ENCODE assay signal across 17 cellular contexts in the genomic region with DNA sequence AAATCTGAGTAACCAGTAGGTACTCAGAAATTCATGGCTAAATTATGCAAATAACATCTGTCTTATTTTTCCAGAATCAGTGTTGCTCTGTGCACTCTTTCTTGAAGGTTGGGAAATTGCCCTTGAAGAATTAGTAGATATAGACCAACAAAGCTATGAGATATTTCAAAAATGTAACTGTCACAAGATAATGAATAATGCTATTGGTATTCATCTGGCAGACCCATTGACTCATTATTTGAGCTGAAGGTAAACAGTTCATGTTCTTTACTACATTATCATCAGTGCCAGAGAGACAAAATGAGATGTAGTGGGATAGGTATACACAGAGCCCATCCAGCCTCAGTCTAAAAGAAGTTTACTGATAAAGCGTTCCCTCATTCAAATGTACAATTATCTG.
DNase-seq lines count a peak whose midpoint lies in the region; TF ChIP-seq lines count a peak whose summit lies in the region.
"Had no signal": no experiment of that assay in that cellular context is flagged by ENCODE, and none has a peak within 500 bp of the region (broad histone marks: within the 10 kb centered on the region; RNA-seq: fewer than 3 reads in every experiment).

No MANE protein-coding gene starts in this region.

- no peak overlapping the region for H3K14ac ChIP-seq in mesenchymal stem cell (ENCODE audit: low read length in 2 of 2)

- no peak overlapping the region for H2AFZ ChIP-seq in mesenchymal stem cell (ENCODE audit: low read depth, low read length)
- H2AFZ ChIP-seq: PC-9 had no signal

- no peak overlapping the region for H2BK12ac ChIP-seq in mesenchymal stem cell (ENCODE audit: low read length in 2 of 2)

- no peak overlapping the region for H3K4me2 ChIP-seq in mesenchymal stem cell (ENCODE audit: low read length, poor library complexity, severe bottlenecking)
- H3K4me2 ChIP-seq: PC-9 had no signal

- H3K4me1 ChIP-seq in mesenchymal stem cell (ENCODE audit: control insufficient read depth, insufficient read depth, low read depth, low read length), result no peaks in the 10 kb centered on the region

- no peak overlapping the region for H3K27ac ChIP-seq in mesenchymal stem cell (ENCODE audit: low read length, poor library complexity, severe bottlenecking)
- H3K27ac ChIP-seq: C4-2B, PC-9 had no signal

- no peaks in the 10 kb centered on the region for H3K9me3 ChIP-seq in mesenchymal stem cell (ENCODE audit: control insufficient read depth, low read length)

- H3K27me3 ChIP-seq in mesenchymal stem cell (ENCODE audit: control insufficient read depth in 1 of 2, insufficient read depth in 1 of 2, low read length in 2 of 2), result no peaks in the 10 kb centered on the region

- H3K9ac ChIP-seq in mesenchymal stem cell (ENCODE audit: low read length), result no peak overlapping the region

- no peaks in the 10 kb centered on the region for H3K79me1 ChIP-seq in mesenchymal stem cell (replicated peaks; ENCODE audit: low read length, poor library complexity, severe bottlenecking)

- H2AK5ac ChIP-seq in mesenchymal stem cell (ENCODE audit: low read length, severe bottlenecking), result no peak overlapping the region

- no peak overlapping the region for H4K91ac ChIP-seq in mesenchymal stem cell (ENCODE audit: low read length)

- H3K18ac ChIP-seq in mesenchymal stem cell (ENCODE audit: low read depth in 1 of 2, low read length in 2 of 2), result no peak overlapping the region

- WGBS in mesenchymal stem cell, result no CpG with 5 or more reads among the region's 1 CpG

- H3K36me3 ChIP-seq in mesenchymal stem cell (ENCODE audit: control insufficient read depth in 1 of 2, insufficient read depth in 2 of 2, low read depth in 1 of 2, low read length in 2 of 2), result no peaks in the 10 kb centered on the region

- H3K4ac ChIP-seq in mesenchymal stem cell (ENCODE audit: low read depth in 1 of 2, low read length in 2 of 2), result no peak overlapping the region

- H2BK5ac ChIP-seq in mesenchymal stem cell (ENCODE audit: low read depth, low read length, poor library complexity, severe bottlenecking), result no peak overlapping the region

- no peak overlapping the region for H2BK120ac ChIP-seq in mesenchymal stem cell (ENCODE audit: low read depth, low read length)

- TF ChIP-seq CTCF in choroid plexus epithelial cell (conservative IDR thresholded peaks at IDR 0.05; ENCODE audit: low read depth, low read length), result no peak

- DNase-seq in GM04503 (ENCODE audit: low read depth) (peak; percentile 14), NCI-H446 treated with DMSO at 0.1 percent for 48 hours (lab: John Stamatoyannopoulos, UW) (peak; percentile 14), choroid plexus epithelial cell (ENCODE audit: low read depth) (peak; percentile 89), mesenchymal stem cell (peak; percentile 42), HK-2 (ENCODE audit: unreplicated experiment) (no peak), OCI-M1 (lab: John Stamatoyannopoulos, UW) (no peak)
- DNase-seq in effector CD8-positive, alpha-beta T cell (lab: John Stamatoyannopoulos, UW), result no peak
- DNase-seq in activated CD4-positive, alpha-beta T cell treated with anti-CD3 and anti-CD28 coated beads for 4 hours, result no peak
- DNase-seq: cortex of kidney; left cardiac atrium; naive thymus-derived CD4-positive, alpha-beta T cell; NCI-H1105 treated with DMSO at 0.1 percent for 48 hours; retina; stimulated activated CD4-positive, alpha-beta T cell treated with anti-CD3 and anti-CD28 coated beads, Interleukin-2, amount 100 ng/mL, for 48 hours; stimulated activated naive CD4-positive, alpha-beta T cell treated with Interleukin-2 at 50 U/mL for 16 hours had no signal

- no peak overlapping the region for H3K23ac ChIP-seq in mesenchymal stem cell (ENCODE audit: low read length in 2 of 2)

- H4K8ac ChIP-seq in mesenchymal stem cell (ENCODE audit: low read length), result no peak overlapping the region

- H3K4me3 ChIP-seq in choroid plexus epithelial cell (ENCODE audit: low read depth, low read length), result no peak overlapping the region
- H3K4me3 ChIP-seq in mesenchymal stem cell (ENCODE audit: insufficient read depth in 1 of 2, low read depth in 1 of 2, low read length in 2 of 2), result no peak overlapping the region
- H3K4me3 ChIP-seq: PC-9 had no signal

- H2BK15ac ChIP-seq in mesenchymal stem cell (ENCODE audit: low read depth, poor library complexity, severe bottlenecking), result no peak overlapping the region

Comparison
In these comparisons a context has a peak if more than half of its experiments do, and no peak if none do; other contexts are left out.
1. DNase-seq: peak in GM04503 (single experiment), NCI-H446 treated with DMSO at 0.1 percent for 48 hours (single experiment), choroid plexus epithelial cell (single experiment) and mesenchymal stem cell (single experiment); none in HK-2 (single experiment), effector CD8-positive, alpha-beta T cell (single experiment), OCI-M1 (single experiment) and activated CD4-positive, alpha-beta T cell treated with anti-CD3 and anti-CD28 coated beads for 4 hours (0 of 2).